In the genomic region with DNA sequence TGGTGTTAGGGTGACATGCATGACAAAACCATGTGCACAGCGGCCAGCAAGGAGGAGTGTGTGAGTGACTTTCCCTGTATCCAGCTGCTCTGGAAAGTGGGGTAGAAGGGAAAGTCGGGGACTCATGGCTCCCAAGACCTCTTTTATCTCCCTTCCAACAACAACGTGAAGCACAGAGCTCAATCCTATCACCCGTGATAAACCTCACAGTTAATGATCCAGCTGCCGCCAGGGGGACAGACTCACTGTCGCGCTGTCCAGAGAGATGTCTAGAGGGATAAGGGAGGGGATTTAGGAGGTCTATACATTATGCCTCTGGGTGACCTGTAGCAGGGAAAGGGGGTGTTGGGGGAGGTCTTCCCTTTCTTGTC, we compare ENCODE assay signal across 12 cellular contexts.
A peak's percentile ranks its signal among the peaks of the same experiment; 100 is the strongest.
DNase-seq lines count a peak whose midpoint lies in the region; ATAC-seq, FAIRE-seq and TF ChIP-seq lines count a peak whose summit lies in the region.
"Had no signal": no experiment of that assay in that cellular context is flagged by ENCODE, and none has a peak within 500 bp of the region (broad histone marks: within the 10 kb centered on the region; RNA-seq: fewer than 3 reads in every experiment).

No MANE protein-coding gene starts in this region.

- 79% methylated on average over 7 of the region's 7 CpGs for WGBS in A549 (ENCODE audit: missing lambda C conversion rate)

- H3K4me1 ChIP-seq in A549 = peaks cover 30% of the 10 kb centered on the region
- no peaks in the 10 kb centered on the region for H3K4me1 ChIP-seq in HEK293 (ENCODE audit: control insufficient read depth, insufficient read depth, low read length)
- peaks cover 0 to 5% of the 10 kb centered on the region in 2 donors for H3K4me1 ChIP-seq in kidney (ENCODE audit: control insufficient read depth in 1 of 2, insufficient read depth in 1 of 2, low read depth in 1 of 2, low read length in 2 of 2)
- H3K4me1 ChIP-seq in colonic mucosa = peaks cover 9% of the 10 kb centered on the region

- no peak overlapping the region for H3K4me2 ChIP-seq in A549

- H3K4me3 ChIP-seq in A549 (no peak overlapping the region), HEK293 (ENCODE audit: low read depth, low read length) (no peak overlapping the region), kidney (ENCODE audit: low read length in 2 of 2) (no peak overlapping the region), colonic mucosa (no peak overlapping the region)
- H3K4me3 ChIP-seq: sigmoid colon had no signal

- peak overlapping the region; percentile 48 for H3K27ac Mint-ChIP-seq in activated CD4-positive, alpha-beta memory T cell treated with anti-CD3 and anti-CD28 coated beads, Interleukin-2, amount 10 ng/mL, durations not matched to agents 7 days and 5 days

- TF ChIP-seq RAD21 in A549 (conservative IDR thresholded peaks at IDR 0.05 in 1 of 2, IDR thresholded peaks at IDR 0.05 in 1 of 2) = no peak

- no peaks in the 10 kb centered on the region for H3K36me3 Mint-ChIP-seq in activated CD4-positive, alpha-beta memory T cell treated with anti-CD3 and anti-CD28 coated beads, Interleukin-2, amount 10 ng/mL, durations not matched to agents 7 days and 5 days (ENCODE audit: low read depth)

- TF ChIP-seq EP300 in A549 (IDR thresholded peaks at IDR 0.05) = no peak

- H3K4me3 Mint-ChIP-seq in activated CD4-positive, alpha-beta memory T cell treated with anti-CD3 and anti-CD28 coated beads, Interleukin-2, amount 10 ng/mL, durations not matched to agents 7 days and 5 days = no peak overlapping the region

- no peaks in the 10 kb centered on the region for H3K27me3 Mint-ChIP-seq in activated CD4-positive, alpha-beta memory T cell treated with anti-CD3 and anti-CD28 coated beads, Interleukin-2, amount 10 ng/mL, durations not matched to agents 7 days and 5 days

- H3K9ac ChIP-seq in kidney (ENCODE audit: low read length in 2 of 2) (no peak overlapping the region), colonic mucosa (ENCODE audit: low read depth in 2 of 2, low read length in 2 of 2) (no peak overlapping the region)

- FAIRE-seq in A549 (lab: Jason Lieb, UNC) (no peak), kidney (lab: Jason Lieb, UNC) (no peak)
- FAIRE-seq: G401.6 had no signal

- DNase-seq in A549 (ENCODE audit: low read depth in 1 of 2, low spot score in 1 of 2) (no peak), kidney (peak; percentile 14), colonic mucosa (no peak), cerebellar cortex (ENCODE audit: low spot score) (no peak)
- no peak for DNase-seq in activated CD4-positive, alpha-beta memory T cell treated with anti-CD3 and anti-CD28 coated beads, Interleukin-2, amount 10 ng/mL, durations not matched to agents 7 days and 5 days
- DNase-seq: NCI-H1694, sigmoid colon, SW 1271 had no signal

- POLR2A ChIA-PET in A549 (lab: Yijun Ruan, JAX) (no interaction called here), HEK293 (lab: Yijun Ruan, JAX) (no interaction called here)
- POLR2A ChIA-PET in activated CD4-positive, alpha-beta memory T cell treated with anti-CD3 and anti-CD28 coated beads, Interleukin-2, amount 10 ng/mL, durations not matched to agents 7 days and 5 days (lab: Charles Lee) = interaction anchor here (1.6 kb wide), 1 partner anchor 33 kb away, joined by 4 read pairs; no protein-coding TSS in a partner anchor

- CTCF ChIA-PET in A549 (lab: Yijun Ruan, JAX) = no interaction called here
- CTCF ChIA-PET in HEK293 (lab: Yijun Ruan, JAX) = no interaction called here
- CTCF ChIA-PET in activated CD4-positive, alpha-beta memory T cell treated with anti-CD3 and anti-CD28 coated beads, Interleukin-2, amount 10 ng/mL, durations not matched to agents 7 days and 5 days (lab: Charles Lee) = no interaction called here

- H3K27ac ChIP-seq in A549 (peak overlapping the region; percentile 49 to 99; a peak in 5 of 6 replicates), HEK293 (ENCODE audit: extremely low read depth, low read depth, low read length) (no peak overlapping the region), kidney (ENCODE audit: low read depth in 2 of 2, low read length in 2 of 2) (no peak overlapping the region), colonic mucosa (no peak overlapping the region)
- H3K27ac ChIP-seq: sigmoid colon had no signal

- peaks cover 29% of the 10 kb centered on the region for H3K4me1 Mint-ChIP-seq in activated CD4-positive, alpha-beta memory T cell treated with anti-CD3 and anti-CD28 coated beads, Interleukin-2, amount 10 ng/mL, durations not matched to agents 7 days and 5 days

- H3K36me3 ChIP-seq in HEK293 (ENCODE audit: control insufficient read depth in 2 of 2, insufficient read depth in 1 of 2, low read length in 2 of 2) (no peaks in the 10 kb centered on the region), kidney (ENCODE audit: control insufficient read depth in 1 of 2, insufficient read depth in 2 of 2, low read length in 2 of 2) (no peaks in the 10 kb centered on the region), colonic mucosa (no peaks in the 10 kb centered on the region)
- H3K36me3 ChIP-seq: sigmoid colon had no signal

- ATAC-seq in A549 (peak; percentile 14 to 32; a peak in 3 of 6 replicates), HG02884 (IDR thresholded peaks at IDR 0.05; ENCODE audit: unreplicated experiment) (no peak), HG03378 (IDR thresholded peaks at IDR 0.05; ENCODE audit: unreplicated experiment) (no peak)

- no peak for TF ChIP-seq CTCF in A549 (IDR thresholded peaks at IDR 0.05)
- no peak for TF ChIP-seq CTCF in HEK293 (tag by site-specific recombination; IDR thresholded peaks at IDR 0.05)
- no peak for TF ChIP-seq CTCF in kidney (IDR thresholded peaks at IDR 0.05; ENCODE audit: borderline replicate concordance, extremely low read depth, insufficient read depth)
- TF ChIP-seq CTCF in colonic mucosa (IDR thresholded peaks at IDR 0.05) = no peak

- no peak for TF ChIP-seq POLR2A in A549 (IDR thresholded peaks at IDR 0.05; ENCODE audit: low read length)

- H3K27me3 ChIP-seq in colonic mucosa = no peaks in the 10 kb centered on the region
- H3K27me3 ChIP-seq: sigmoid colon had no signal

- H3K9me3 ChIP-seq in A549 (no peaks in the 10 kb centered on the region), HEK293 (ENCODE audit: control insufficient read depth, insufficient read depth, low read depth, low read length) (no peaks in the 10 kb centered on the region), kidney (ENCODE audit: control insufficient read depth in 1 of 2, low read length in 2 of 2) (no peaks in the 10 kb centered on the region), colonic mucosa (no peaks in the 10 kb centered on the region)
- H3K9me3 ChIP-seq: sigmoid colon had no signal

- intact Hi-C loops in kidney (cut with DNase I) (no loop called here), colonic mucosa (cut with DNase I) (no loop called here)

- no peaks in the 10 kb centered on the region for H3K9me3 Mint-ChIP-seq in activated CD4-positive, alpha-beta memory T cell treated with anti-CD3 and anti-CD28 coated beads, Interleukin-2, amount 10 ng/mL, durations not matched to agents 7 days and 5 days

TF ChIP-seq in A549, 52 proteins besides CTCF, POLR2A, EP300 and RAD21 (continues in another document):
- TF ChIP-seq TFCP2L1 (CRISPR knock-in tag; IDR thresholded peaks at IDR 0.05) (no peak), JUNB (IDR thresholded peaks at IDR 0.05) (no peak), ZNF302 (CRISPR knock-in tag; IDR thresholded peaks at IDR 0.05) (no peak), MAZ (IDR thresholded peaks at IDR 0.05; ENCODE audit: borderline replicate concordance, low read depth, low read length) (no peak), SREBF2 (IDR thresholded peaks at IDR 0.05) (no peak), HES2 (IDR thresholded peaks at IDR 0.05) (no peak), RCOR1 (IDR thresholded peaks at IDR 0.05; ENCODE audit: low read depth, low read length) (no peak), HOXB5 (CRISPR knock-in tag; IDR thresholded peaks at IDR 0.05) (no peak)

TF ChIP-seq in HEK293, 187 proteins besides CTCF, POLR2A, EP300 and RAD21:
- TF ChIP-seq ZNF488 (tag by site-specific recombination; IDR thresholded peaks at IDR 0.05) = no peak
- TF ChIP-seq PRDM1 (tag by site-specific recombination; IDR thresholded peaks at IDR 0.05) = peak; percentile 42; the same call in 1 of the 2 replicates

Comparison
In these comparisons a context has a peak if more than half of its experiments do, and no peak if none do; other contexts are left out.
1. ATAC-seq: peak in A549 (2 of 2); none in HG02884 (single experiment) and HG03378 (single experiment).
2. H3K27ac ChIP-seq: peak in A549 (2 of 2); none in HEK293 (single experiment), kidney (0 of 2) and colonic mucosa (single experiment).